Comparison of ENCODE assay signal across 1 cellular context in genomic region chr17:40358323-40359038, GRCh38.
TF ChIP-seq lines count a peak whose summit lies in the region.

No MANE protein-coding gene starts in this region.

TF ChIP-seq in K562, 482 proteins besides CTCF, POLR2A, EP300 and RAD21 (continued from another document and continues in another):
- TF ChIP-seq ZNF449 (CRISPR knock-in tag; IDR thresholded peaks at IDR 0.05), result no peak
- no peak for TF ChIP-seq FOXK2 (conservative IDR thresholded peaks at IDR 0.05 in 1 of 2, IDR thresholded peaks at IDR 0.05 in 1 of 2; ENCODE audit: low read depth in 2 of 2)
- no peak for TF ChIP-seq TAF15 (IDR thresholded peaks at IDR 0.05; ENCODE audit: low read depth, low read length)
- no peak for TF ChIP-seq ZKSCAN1 (IDR thresholded peaks at IDR 0.05; ENCODE audit: low read depth, low read length)
- TF ChIP-seq GTF2F1 (IDR thresholded peaks at IDR 0.05; ENCODE audit: low read depth, low read length), result no peak
- no peak for TF ChIP-seq ATF7 (IDR thresholded peaks at IDR 0.05)
- TF ChIP-seq HDGF (IDR thresholded peaks at IDR 0.05), result no peak
- no peak for TF ChIP-seq NR2F6 (CRISPR knock-in tag; IDR thresholded peaks at IDR 0.05)
- peak; percentile 99 for TF ChIP-seq ZNF512 (tag; IDR thresholded peaks at IDR 0.05)
- no peak for TF ChIP-seq CXXC5 (CRISPR knock-in tag; IDR thresholded peaks at IDR 0.05)
- TF ChIP-seq EP400 (IDR thresholded peaks at IDR 0.05), result 0 out of 2 replicates have a peak, but pooled peaks have one; percentile 31
- TF ChIP-seq HOXB6 (CRISPR knock-in tag; IDR thresholded peaks at IDR 0.05; ENCODE audit: borderline replicate concordance), result no peak
- no peak for TF ChIP-seq RREB1 (CRISPR knock-in tag; IDR thresholded peaks at IDR 0.05)
- no peak for TF ChIP-seq NR4A1 (CRISPR knock-in tag; IDR thresholded peaks at IDR 0.05)
- no peak for TF ChIP-seq NR4A1 (tag; IDR thresholded peaks at IDR 0.05)
- no peak for TF ChIP-seq PHTF2 (CRISPR knock-in tag; IDR thresholded peaks at IDR 0.05)
- TF ChIP-seq ZBTB5 (IDR thresholded peaks at IDR 0.05), result 0 out of 2 replicates have a peak, but pooled peaks have one; percentile 66
- TF ChIP-seq ZNF165 (CRISPR knock-in tag; IDR thresholded peaks at IDR 0.05; ENCODE audit: borderline replicate concordance), result no peak
- TF ChIP-seq CSDE1 (IDR thresholded peaks at IDR 0.05), result peak in 1 of 2 experiments; percentile 84; a peak in 1 of 4 replicates
- TF ChIP-seq GTF2E2 (tag; IDR thresholded peaks at IDR 0.05), result no peak
- TF ChIP-seq CEBPB (tag; IDR thresholded peaks at IDR 0.05), result no peak
- no peak for TF ChIP-seq RUNX1 (IDR thresholded peaks at IDR 0.05; ENCODE audit: low read depth)
- TF ChIP-seq BRF1 (IDR thresholded peaks at IDR 0.05; ENCODE audit: borderline replicate concordance, extremely low read depth, insufficient read length), result no peak
- TF ChIP-seq DIDO1 (tag; IDR thresholded peaks at IDR 0.05; ENCODE audit: low read depth), result no peak
- no peak for TF ChIP-seq ZNF3 (CRISPR knock-in tag; IDR thresholded peaks at IDR 0.05)
- no peak for TF ChIP-seq HMGN3 (IDR thresholded peaks at IDR 0.05; ENCODE audit: borderline replicate concordance, extremely low read depth, insufficient read length, low read depth, low read length)
- no peak for TF ChIP-seq SIRT6 (IDR thresholded peaks at IDR 0.05; ENCODE audit: low read depth, low read length)
- no peak for TF ChIP-seq MCM2 (IDR thresholded peaks at IDR 0.05; ENCODE audit: low read depth)
- TF ChIP-seq NCOR1 (IDR thresholded peaks at IDR 0.05), result 0 out of 2 replicates have a peak, but pooled peaks have one; percentile 34
- no peak for TF ChIP-seq POLR2G (IDR thresholded peaks at IDR 0.05; ENCODE audit: low read depth, low read length)
- TF ChIP-seq KDM4B (IDR thresholded peaks at IDR 0.05; ENCODE audit: borderline replicate concordance in 2 of 2, low read depth in 1 of 2), result no peak
- TF ChIP-seq REST (CRISPR knock-in tag; IDR thresholded peaks at IDR 0.05; ENCODE audit: low read depth), result no peak
- TF ChIP-seq ZNF316 (IDR thresholded peaks at IDR 0.05), result no peak
- no peak for TF ChIP-seq ZFP36 (IDR thresholded peaks at IDR 0.05; ENCODE audit: low read depth, low read length, partially characterized antibody)
- no peak for TF ChIP-seq E4F1 (CRISPR knock-in tag; IDR thresholded peaks at IDR 0.05; ENCODE audit: borderline replicate concordance)
- no peak for TF ChIP-seq IRF2 (CRISPR knock-in tag; IDR thresholded peaks at IDR 0.05)
- no peak for TF ChIP-seq ZBTB9 (CRISPR knock-in tag; IDR thresholded peaks at IDR 0.05)
- peak; percentile 54; the same call in 1 of the 2 replicates for TF ChIP-seq SNIP1 (IDR thresholded peaks at IDR 0.05; ENCODE audit: low read depth)
- no peak for TF ChIP-seq BCOR (IDR thresholded peaks at IDR 0.05)
- TF ChIP-seq STAT5B (CRISPR knock-in tag; IDR thresholded peaks at IDR 0.05), result no peak
- TF ChIP-seq ILK (tag; IDR thresholded peaks at IDR 0.05; ENCODE audit: borderline replicate concordance, low read depth), result no peak
- no peak for TF ChIP-seq ZNF197 (CRISPR knock-in tag; IDR thresholded peaks at IDR 0.05; ENCODE audit: low read depth)
- TF ChIP-seq HDAC2 (IDR thresholded peaks at IDR 0.05), result 0 out of 2 replicates have a peak, but pooled peaks have one; percentile 12
- TF ChIP-seq SOX6 (IDR thresholded peaks at IDR 0.05), result no peak
- no peak for TF ChIP-seq CHD1 (IDR thresholded peaks at IDR 0.05; ENCODE audit: low read length)
- no peak for TF ChIP-seq SIN3A (IDR thresholded peaks at IDR 0.05; ENCODE audit: borderline replicate concordance in 2 of 2, control insufficient read depth in 1 of 2, low read depth in 2 of 2, low read length in 2 of 2)
- TF ChIP-seq FIP1L1 (IDR thresholded peaks at IDR 0.05; ENCODE audit: low read depth, low read length, poor library complexity, severe bottlenecking), result no peak
- TF ChIP-seq RBM34 (IDR thresholded peaks at IDR 0.05; ENCODE audit: borderline replicate concordance, insufficient read depth, low read length), result no peak
- peak; percentile 95 for TF ChIP-seq XRCC5 (IDR thresholded peaks at IDR 0.05; ENCODE audit: low read depth, low read length)
- TF ChIP-seq KDM1A (IDR thresholded peaks at IDR 0.05), result 0 out of 4 replicates have a peak, but pooled peaks of 1 of the 2 experiments have one; percentile 9
- TF ChIP-seq ATF4 (CRISPR knock-in tag; IDR thresholded peaks at IDR 0.05), result no peak
- no peak for TF ChIP-seq PURB (CRISPR knock-in tag; IDR thresholded peaks at IDR 0.05; ENCODE audit: low read depth)
